In the genomic region with DNA sequence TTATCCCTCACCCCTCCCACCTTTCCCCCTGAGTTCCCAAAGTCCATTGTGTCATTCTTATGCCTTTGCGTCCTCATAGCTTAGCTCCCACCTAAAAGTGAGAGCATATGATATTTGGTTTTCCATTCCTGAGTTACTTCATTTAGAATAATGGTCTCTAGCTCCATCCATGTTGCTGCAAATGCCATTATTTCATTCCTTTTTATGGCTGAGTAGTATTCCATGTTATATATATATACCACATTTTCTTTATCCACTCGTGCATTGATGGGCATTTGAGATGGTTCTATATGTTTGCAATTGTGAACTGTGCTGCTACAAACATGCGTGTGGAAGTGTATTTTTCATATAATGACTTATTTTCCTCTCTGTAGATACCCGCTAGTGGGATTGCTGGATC, we compare ENCODE assay signal across 13 cellular contexts. TPM values are rescaled to one million over a fixed set of nuclear protein-coding genes. Genes with fewer than 3 reads are reported as not detected.
"Had no signal": no experiment of that assay in that cellular context is flagged by ENCODE, and none has a peak within 500 bp of the region (broad histone marks: within the 10 kb centered on the region; RNA-seq: fewer than 3 reads in every experiment).

No MANE protein-coding gene starts in this region.

RNA-seq across cellular contexts. Expression of a gene that starts 26.1 kb away (rescaled TPM):
- total RNA-seq: activated CD4-positive, alpha-beta memory T cell treated with anti-CD3 and anti-CD28 coated beads, Interleukin-2, amount 10 ng/mL, durations not matched to agents 7 days and 5 days; activated CD4-positive, alpha-beta T cell treated with anti-CD3 and anti-CD28 coated beads for 36 hours; activated CD4-positive, alpha-beta T cell treated with anti-CD3 and anti-CD28 coated beads, Interleukin-2, amount 10 ng/mL, durations not matched to agents 7 days and 5 days; activated CD8-positive, alpha-beta memory T cell treated with anti-CD3 and anti-CD28 coated beads, Interleukin-2, amount 10 ng/mL, durations not matched to agents 7 days and 5 days; activated CD8-positive, alpha-beta T cell treated with anti-CD3 and anti-CD28 coated beads, Interleukin-2, amount 10 ng/mL, durations not matched to agents 7 days and 5 days; activated naive CD4-positive, alpha-beta T cell treated with anti-CD3 and anti-CD28 coated beads, Interleukin-2, amount 50 U/mL, for 72 hours; activated naive CD8-positive, alpha-beta T cell treated with anti-CD3 and anti-CD28 coated beads, Interleukin-2, amount 10 ng/mL, durations not matched to agents 7 days and 5 days; activated T-helper 2 cell treated with anti-CD3 and anti-CD28 coated beads, Interferon-gamma antibody, Interleukin-2, Interleukin-4, amounts not matched to agents 10 μg/mL and 5 μg/mL and 100 μg/mL, durations not matched to agents 14 hours and 24 hours and 36 hours; ascending aorta; bronchial epithelial cell; chondrocyte; T-helper 2 cell treated with Interferon-gamma antibody and Interleukin-4, amounts not matched to agents 100 ng/mL and 5 ng/mL, for 36 hours; WTC11 had no signal

RNA-seq across cellular contexts. Expression of a gene that starts 39.9 kb away (rescaled TPM):
- total RNA-seq: activated CD4-positive, alpha-beta memory T cell treated with anti-CD3 and anti-CD28 coated beads, Interleukin-2, amount 10 ng/mL, durations not matched to agents 7 days and 5 days; activated CD4-positive, alpha-beta T cell treated with anti-CD3 and anti-CD28 coated beads for 36 hours; activated CD4-positive, alpha-beta T cell treated with anti-CD3 and anti-CD28 coated beads, Interleukin-2, amount 10 ng/mL, durations not matched to agents 7 days and 5 days; activated CD8-positive, alpha-beta memory T cell treated with anti-CD3 and anti-CD28 coated beads, Interleukin-2, amount 10 ng/mL, durations not matched to agents 7 days and 5 days; activated CD8-positive, alpha-beta T cell treated with anti-CD3 and anti-CD28 coated beads, Interleukin-2, amount 10 ng/mL, durations not matched to agents 7 days and 5 days; activated naive CD4-positive, alpha-beta T cell treated with anti-CD3 and anti-CD28 coated beads, Interleukin-2, amount 50 U/mL, for 72 hours; activated naive CD8-positive, alpha-beta T cell treated with anti-CD3 and anti-CD28 coated beads, Interleukin-2, amount 10 ng/mL, durations not matched to agents 7 days and 5 days; activated T-helper 2 cell treated with anti-CD3 and anti-CD28 coated beads, Interferon-gamma antibody, Interleukin-2, Interleukin-4, amounts not matched to agents 10 μg/mL and 5 μg/mL and 100 μg/mL, durations not matched to agents 14 hours and 24 hours and 36 hours; bronchial epithelial cell; T-helper 2 cell treated with Interferon-gamma antibody and Interleukin-4, amounts not matched to agents 100 ng/mL and 5 ng/mL, for 36 hours had no signal

RNA-seq across cellular contexts. Expression of a gene that starts 43.9 kb away (rescaled TPM):
- total RNA-seq: activated CD4-positive, alpha-beta T cell treated with anti-CD3 and anti-CD28 coated beads for 36 hours; activated CD4-positive, alpha-beta T cell treated with anti-CD3 and anti-CD28 coated beads, Interleukin-2, amount 10 ng/mL, durations not matched to agents 7 days and 5 days; activated CD8-positive, alpha-beta memory T cell treated with anti-CD3 and anti-CD28 coated beads, Interleukin-2, amount 10 ng/mL, durations not matched to agents 7 days and 5 days; activated CD8-positive, alpha-beta T cell treated with anti-CD3 and anti-CD28 coated beads, Interleukin-2, amount 10 ng/mL, durations not matched to agents 7 days and 5 days; activated naive CD8-positive, alpha-beta T cell treated with anti-CD3 and anti-CD28 coated beads, Interleukin-2, amount 10 ng/mL, durations not matched to agents 7 days and 5 days; activated T-helper 2 cell treated with anti-CD3 and anti-CD28 coated beads, Interferon-gamma antibody, Interleukin-2, Interleukin-4, amounts not matched to agents 10 μg/mL and 5 μg/mL and 100 μg/mL, durations not matched to agents 14 hours and 24 hours and 36 hours; ascending aorta; bronchial epithelial cell; T-helper 2 cell treated with Interferon-gamma antibody and Interleukin-4, amounts not matched to agents 100 ng/mL and 5 ng/mL, for 36 hours had no signal
